17 cellular contexts compared by ENCODE assay signal in the genomic region with DNA sequence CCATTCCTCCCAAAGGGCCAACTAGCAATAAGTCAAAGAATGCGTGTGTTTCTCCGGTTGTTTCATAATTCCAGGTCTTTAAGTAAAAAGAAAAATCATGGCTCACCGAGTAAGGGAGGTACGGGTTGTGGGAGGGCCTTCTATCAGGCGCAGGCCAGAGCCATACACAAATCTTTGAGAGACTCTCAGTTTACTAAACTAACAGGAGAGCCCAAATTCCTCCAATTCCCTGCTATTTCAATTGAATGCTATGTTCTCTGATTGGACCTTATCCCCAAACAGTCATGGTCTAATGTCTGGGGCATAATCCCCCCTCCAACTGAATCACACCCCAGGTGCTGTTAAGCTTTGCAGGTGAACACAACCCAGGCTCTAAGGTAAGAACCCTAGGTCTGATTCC. TPM values are rescaled to one million over a fixed set of nuclear protein-coding genes. Genes with fewer than 3 reads are reported as not detected.
DNase-seq lines count a peak whose midpoint lies in the region; ATAC-seq and TF ChIP-seq lines count a peak whose summit lies in the region.
"Had no signal": no experiment of that assay in that cellular context is flagged by ENCODE, and none has a peak within 500 bp of the region (broad histone marks: within the 10 kb centered on the region; RNA-seq: fewer than 3 reads in every experiment).

No MANE protein-coding gene starts in this region.

- no peak overlapping the region for H4K91ac ChIP-seq in neuronal stem cell (ENCODE audit: low read depth, low read length, poor library complexity)

- no peak overlapping the region for H3K18ac ChIP-seq in neuronal stem cell (ENCODE audit: low read length)

- H2AK5ac ChIP-seq in neuronal stem cell (ENCODE audit: low read depth, low read length) = no peak overlapping the region

- H2BK15ac ChIP-seq in neuronal stem cell (ENCODE audit: low read length) = no peak overlapping the region

- intact Hi-C loops in uterus (cut with DNase I; ENCODE audit: low total_unique reads) = no loop called here

- WGBS in neuronal stem cell (ENCODE audit: extremely low coverage in 2 of 2, insufficient read length in 2 of 2, insufficient replicate concordance in 1 of 2), 2 donors = no CpG with 5 or more reads among the region's 5 CpGs

- no peak overlapping the region for H2BK120ac ChIP-seq in neuronal stem cell (ENCODE audit: low read depth, low read length)

- H3K4ac ChIP-seq in neuronal stem cell (ENCODE audit: low read length) = no peak overlapping the region

- H3K9ac ChIP-seq in neuronal stem cell (ENCODE audit: low read depth, low read length, poor library complexity) = no peak overlapping the region

- no peak for ATAC-seq in HG03457 (IDR thresholded peaks at IDR 0.05; ENCODE audit: unreplicated experiment)

- no peak overlapping the region for H3K23ac ChIP-seq in neuronal stem cell (ENCODE audit: low read depth, low read length, poor library complexity)

- no peak overlapping the region for H2BK12ac ChIP-seq in neuronal stem cell (ENCODE audit: low read length)

- no peaks in the 10 kb centered on the region for H3K36me3 ChIP-seq in SJCRH30
- H3K36me3 ChIP-seq in neuronal stem cell (replicated peaks in 1 of 2; ENCODE audit: control insufficient read depth in 2 of 2, insufficient read depth in 2 of 2, low read length in 2 of 2) = no peaks in the 10 kb centered on the region
- H3K36me3 ChIP-seq in uterus = no peaks in the 10 kb centered on the region

- H3K27ac ChIP-seq in SJCRH30 (peak overlapping the region; percentile 100), neuronal stem cell (replicated peaks; ENCODE audit: low read length) (no peak overlapping the region), uterus (peak overlapping the region; percentile 82 to 91)
- H3K27ac ChIP-seq: SK-N-MC had no signal

- H3K14ac ChIP-seq in neuronal stem cell (ENCODE audit: low read length) = no peak overlapping the region

- H3K4me3 ChIP-seq in SJCRH30 (peak overlapping the region; percentile 13), neuronal stem cell (ENCODE audit: low read length in 2 of 2) (no peak overlapping the region), uterus (no peak overlapping the region)
- H3K4me3 ChIP-seq: SK-N-MC had no signal

- TF ChIP-seq POLR2A in uterus (IDR thresholded peaks at IDR 0.05) = no peak

- DNase-seq in SJCRH30 (peak; percentile 83 to 96), left kidney (ENCODE audit: low read depth, low spot score) (peak; percentile 87), neuronal stem cell (ENCODE audit: low spot score) (no peak), uterus (no peak), dedifferentiated amniotic fluid mesenchymal stem cell (ENCODE audit: extremely low spot score) (no peak), NCI-H2227 (lab: John Stamatoyannopoulos, UW; ENCODE audit: unreplicated experiment) (no peak)
- DNase-seq: ACHN; DMS79; Karpas-422; NCI-H1417 treated with DMSO at 0.1 percent for 48 hours; NCI-H1930; NCI-H2171; NCI-H446 treated with DMSO at 0.1 percent for 48 hours; NCI-H748 treated with DMSO at 0.1 percent for 48 hours; NK-92 treated with Interleukin-12 subunit alpha and Interleukin-12 subunit beta, amount 100 ng/mL, for 24 hours had no signal

- no peak for TF ChIP-seq CTCF in uterus (IDR thresholded peaks at IDR 0.05)

- H3K27me3 ChIP-seq in SJCRH30 (no peaks in the 10 kb centered on the region), neuronal stem cell (ENCODE audit: control insufficient read depth in 3 of 3, insufficient read depth in 3 of 3, low read depth in 1 of 3, low read length in 3 of 3) (no peaks in the 10 kb centered on the region), uterus (no peaks in the 10 kb centered on the region)

- no peak overlapping the region for H3K4me2 ChIP-seq in neuronal stem cell (ENCODE audit: insufficient read depth, low read length, poor library complexity, severe bottlenecking)

- no peak overlapping the region for H4K8ac ChIP-seq in neuronal stem cell (ENCODE audit: low read depth, low read length)

- no peak overlapping the region for H2BK5ac ChIP-seq in neuronal stem cell (ENCODE audit: low read length)

- H3K9me3 ChIP-seq in SJCRH30 (replicated peaks) = no peaks in the 10 kb centered on the region
- no peaks in the 10 kb centered on the region for H3K9me3 ChIP-seq in neuronal stem cell (replicated peaks in 1 of 2; ENCODE audit: control insufficient read depth in 2 of 2, insufficient read depth in 1 of 2, low read depth in 1 of 2, low read length in 2 of 2)
- H3K9me3 ChIP-seq in uterus = no peaks in the 10 kb centered on the region

- H3K79me1 ChIP-seq in neuronal stem cell (ENCODE audit: low read depth, low read length) = no peaks in the 10 kb centered on the region

- H2AFZ ChIP-seq in neuronal stem cell (ENCODE audit: low read length) = peak overlapping the region; percentile 24

- H3K4me1 ChIP-seq in SJCRH30 (peaks cover 92% of the 10 kb centered on the region), neuronal stem cell (ENCODE audit: control insufficient read depth in 2 of 2, insufficient read depth in 1 of 2, low read depth in 1 of 2, low read length in 2 of 2) (peaks cover 15 to 30% of the 10 kb centered on the region in 2 donors), uterus (peaks cover 4 to 12% of the 10 kb centered on the region in 2 donors)

RNA-seq across cellular contexts. Expression of a gene that starts 26.2 kb away (rescaled TPM):
- 217 and 257 TPM in 2 replicates for total RNA-seq in SJCRH30 (2014; rRNA removed; shearing (Covaris generic))
- polyA plus RNA-seq in neuronal stem cell (2013, experiment 1 of 2) = 9.2 TPM
- polyA plus RNA-seq in neuronal stem cell (2013, experiment 2 of 2) = 8.8 TPM
- total RNA-seq in uterus = 100 to 1,000 TPM in 1 of 4 donors, 10 to 100 TPM in 3; 27.9 to 102 (median 59.9) TPM

Comparison
In these comparisons a context has a peak if more than half of its experiments do, and no peak if none do; other contexts are left out.
1. DNase-seq: peak in SJCRH30 (2 of 2) and left kidney (single experiment); none in neuronal stem cell (single experiment), uterus (0 of 2), dedifferentiated amniotic fluid mesenchymal stem cell (single experiment) and NCI-H2227 (single experiment).